In genomic region chr6:140001851-140002301, GRCh38 we compare ENCODE assay signal across 23 cellular contexts.
DNase-seq lines count a peak whose midpoint lies in the region; ATAC-seq and TF ChIP-seq lines count a peak whose summit lies in the region.
"Had no signal": no experiment of that assay in that cellular context is flagged by ENCODE, and none has a peak within 500 bp of the region (broad histone marks: within the 10 kb centered on the region; RNA-seq: fewer than 3 reads in every experiment).

No MANE protein-coding gene starts in this region.

- no peaks in the 10 kb centered on the region for H3K9me3 ChIP-seq in SJSA1 (replicated peaks)

- no peaks in the 10 kb centered on the region for H3K27me3 ChIP-seq in SJSA1 (replicated peaks)
- H3K27me3 ChIP-seq: cardiac muscle cell, dorsolateral prefrontal cortex, tibial nerve had no signal

- ATAC-seq in GM18907 (IDR thresholded peaks at IDR 0.05; ENCODE audit: unreplicated experiment) = no peak
- ATAC-seq: T-helper 17 cell had no signal

- H3K27ac Mint-ChIP-seq in osteocyte (ENCODE audit: unreplicated experiment) = peak overlapping the region; percentile 94
- H3K27ac Mint-ChIP-seq: B cell; nephron progenitor cell; stimulated activated naive CD8-positive, alpha-beta T cell treated with anti-CD3 and anti-CD28 coated beads, Interleukin-15, Interleukin-2, amounts not matched to agents 100 ng/mL and 50 ng/mL, for 24 hours; T-helper 17 cell had no signal

- H3K4me3 Mint-ChIP-seq in osteocyte (ENCODE audit: unreplicated experiment) = no peak overlapping the region
- H3K4me3 Mint-ChIP-seq: B cell; nephron progenitor cell; stimulated activated naive CD8-positive, alpha-beta T cell treated with anti-CD3 and anti-CD28 coated beads, Interleukin-15, Interleukin-2, amounts not matched to agents 100 ng/mL and 50 ng/mL, for 24 hours; T-helper 17 cell had no signal

- peaks cover 35% of the 10 kb centered on the region for H3K4me1 Mint-ChIP-seq in osteocyte (ENCODE audit: unreplicated experiment)
- H3K4me1 Mint-ChIP-seq: B cell, T-helper 17 cell had no signal

- H3K27ac ChIP-seq in SJSA1 = peak overlapping the region; percentile 23; the same call in 1 of the 2 replicates
- H3K27ac ChIP-seq: cardiac muscle cell, dorsolateral prefrontal cortex, tibial nerve, WERI-Rb-1 had no signal

- peaks cover 26% of the 10 kb centered on the region for H3K4me1 ChIP-seq in SJSA1 (replicated peaks)

- H3K36me3 ChIP-seq in SJSA1 = no peaks in the 10 kb centered on the region
- H3K36me3 ChIP-seq: cardiac muscle cell, tibial nerve, WERI-Rb-1 had no signal

- H3K36me3 Mint-ChIP-seq in osteocyte (ENCODE audit: unreplicated experiment) = peaks cover 2% of the 10 kb centered on the region

- DNase-seq in EL (peak; percentile 77), SJSA1 (ENCODE audit: low read depth in 1 of 2, low spot score in 2 of 2) (no peak), fibroblast of gingiva (ENCODE audit: low read depth) (peak; percentile 62), osteocyte (ENCODE audit: extremely low spot score, unreplicated experiment) (no peak), islet precursor cell (no peak)
- no peak for DNase-seq in stimulated activated CD4-positive, alpha-beta T cell treated with anti-CD3 and anti-CD28 coated beads, Interleukin-15, amount 100 ng/mL, for 24 hours
- DNase-seq: activated CD4-positive, alpha-beta T cell treated with anti-CD3 and anti-CD28 coated beads, Interleukin-2, amount 50 U/mL, for 48 hours; activated effector memory CD4-positive, alpha-beta T cell treated with anti-CD3 and anti-CD28 coated beads, Interleukin-2, amount 50 U/mL, for 16 hours; Calu3; dorsolateral prefrontal cortex; NCI-H1417; NCI-H2171; NCI-H774; nephron progenitor cell; SHP77 treated with DMSO at 0.1 percent for 48 hours; stimulated activated CD4-positive, alpha-beta T cell treated with anti-CD3 and anti-CD28 coated beads, Interleukin-4, amount 100 ng/mL, for 1 hour; T-helper 17 cell; WERI-Rb-1 had no signal

- no peak overlapping the region for H3K4me3 ChIP-seq in SJSA1
- H3K4me3 ChIP-seq: cardiac muscle cell, dorsolateral prefrontal cortex, tibial nerve had no signal

- TF ChIP-seq CTCF in osteocyte (IDR thresholded peaks at IDR 0.05) = no peak

- H3K9me3 Mint-ChIP-seq in osteocyte (ENCODE audit: unreplicated experiment) = peaks cover 7% of the 10 kb centered on the region

- no peaks in the 10 kb centered on the region for H3K27me3 Mint-ChIP-seq in osteocyte (ENCODE audit: unreplicated experiment)

Comparison
In these comparisons a context has a peak if more than half of its experiments do, and no peak if none do; other contexts are left out.
1. DNase-seq: peak in EL (single experiment) and fibroblast of gingiva (single experiment); none in SJSA1 (0 of 2), osteocyte (single experiment), stimulated activated CD4-positive, alpha-beta T cell treated with anti-CD3 and anti-CD28 coated beads, Interleukin-15, amount 100 ng/mL, for 24 hours (single experiment) and islet precursor cell (single experiment).